12 cellular contexts compared by ENCODE assay signal in the genomic region with DNA sequence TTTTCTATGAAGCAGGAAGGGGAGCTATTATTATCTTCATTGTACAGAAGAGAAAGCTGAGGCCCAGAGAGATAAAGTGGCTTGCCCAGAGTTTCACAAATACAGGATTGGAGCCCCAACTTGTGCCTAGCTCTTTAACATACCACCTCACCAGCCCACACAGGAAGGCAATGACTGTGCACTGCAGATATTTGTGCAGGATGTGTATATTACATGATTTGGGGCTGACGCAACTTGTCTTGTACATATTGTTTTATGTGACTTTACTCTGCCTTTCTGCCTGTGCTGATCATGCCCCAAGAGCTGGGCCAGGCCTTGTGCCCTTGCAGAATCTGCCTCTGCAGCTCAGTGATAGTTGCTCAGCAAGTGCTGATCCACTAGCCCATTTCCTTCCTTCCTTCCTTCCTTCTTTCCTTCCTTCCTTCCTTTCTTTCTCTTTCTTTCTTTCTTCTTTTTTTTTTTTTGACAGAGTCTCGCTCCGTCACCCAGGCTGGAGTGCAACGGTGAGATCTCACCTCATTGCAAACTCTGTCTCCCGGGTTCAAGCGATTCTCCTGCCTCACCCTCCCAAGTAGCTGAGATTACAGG.
DNase-seq lines count a peak whose midpoint lies in the region; ATAC-seq and TF ChIP-seq lines count a peak whose summit lies in the region.
"Had no signal": no experiment of that assay in that cellular context is flagged by ENCODE, and none has a peak within 500 bp of the region (broad histone marks: within the 10 kb centered on the region; RNA-seq: fewer than 3 reads in every experiment).

No MANE protein-coding gene starts in this region.

- TF ChIP-seq CTCF in AG04450 (IDR thresholded peaks at IDR 0.05; ENCODE audit: low read depth, low read length) (no peak), tibial artery (IDR thresholded peaks at IDR 0.05) (no peak), stomach (IDR thresholded peaks at IDR 0.05) (no peak)
- no peak for TF ChIP-seq CTCF in activated CD8-positive, alpha-beta T cell treated with anti-CD3 and anti-CD28 coated beads for 36 hours (IDR thresholded peaks at IDR 0.05)

- H3K27ac Mint-ChIP-seq in activated CD8-positive, alpha-beta T cell treated with anti-CD3 and anti-CD28 coated beads for 36 hours = peak overlapping the region; percentile 46

- H3K36me3 ChIP-seq in tibial artery (no peaks in the 10 kb centered on the region), stomach (no peaks in the 10 kb centered on the region)
- H3K36me3 ChIP-seq: thoracic aorta had no signal

- no peak overlapping the region for H3K4me3 Mint-ChIP-seq in activated CD8-positive, alpha-beta T cell treated with anti-CD3 and anti-CD28 coated beads for 36 hours

- H3K36me3 Mint-ChIP-seq in activated CD8-positive, alpha-beta T cell treated with anti-CD3 and anti-CD28 coated beads for 36 hours (ENCODE audit: low read depth) = no peaks in the 10 kb centered on the region

- intact Hi-C loops in activated CD8-positive, alpha-beta T cell treated with anti-CD3 and anti-CD28 coated beads for 36 hours (cut with micrococcal nuclease) = no loop called here
- intact Hi-C loops in tibial artery (cut with DNase I; ENCODE audit: low total_unique reads) = no loop called here
- intact Hi-C loops in stomach (cut with DNase I; ENCODE audit: low total_unique reads) = no loop called here

- H3K4me3 ChIP-seq in AG04450 (ENCODE audit: low read depth, low read length) (no peak overlapping the region), tibial artery (no peak overlapping the region), stomach (no peak overlapping the region)
- H3K4me3 ChIP-seq: thoracic aorta had no signal

- no peak for TF ChIP-seq EP300 in stomach (IDR thresholded peaks at IDR 0.05)

- no peaks in the 10 kb centered on the region for H3K9me3 ChIP-seq in AG04450 (ENCODE audit: control insufficient read depth, insufficient read depth, low read length)
- no peaks in the 10 kb centered on the region for H3K9me3 ChIP-seq in tibial artery
- H3K9me3 ChIP-seq in stomach = no peaks in the 10 kb centered on the region
- H3K9me3 ChIP-seq: SK-N-SH, thoracic aorta had no signal

- no peaks in the 10 kb centered on the region for H3K9me3 Mint-ChIP-seq in activated CD8-positive, alpha-beta T cell treated with anti-CD3 and anti-CD28 coated beads for 36 hours

- DNase-seq in AG04450 (ENCODE audit: low read depth, low spot score) (peak; percentile 56), HCEC 1CT (peak; percentile 81), fibroblast of the conjunctiva (ENCODE audit: low read depth) (peak; percentile 32), tibial artery (no peak), stomach (no peak), NCI-H510A treated with DMSO at 0.1 percent for 48 hours (lab: John Stamatoyannopoulos, UW) (no peak)
- DNase-seq in activated CD8-positive, alpha-beta T cell treated with anti-CD3 and anti-CD28 coated beads for 36 hours = peak; percentile 72
- DNase-seq: NCI-H2081, SK-N-SH had no signal

- POLR2A ChIA-PET in AG04450 (lab: Yijun Ruan, JAX) = interaction anchor here (0.7 kb wide), 2 partner anchors 127 to 328 kb away, joined by 3 to 5 read pairs; no protein-coding TSS in a partner anchor
- POLR2A ChIA-PET in activated CD8-positive, alpha-beta T cell treated with anti-CD3 and anti-CD28 coated beads for 36 hours (lab: Charles Lee) = interaction anchor here (0.6 to 0.8 kb wide), 2 partner anchors 108 to 252 kb away, joined by 3 to 4 read pairs; no protein-coding TSS in a partner anchor

- TF ChIP-seq POLR2A in stomach (IDR thresholded peaks at IDR 0.05) = no peak

- H3K27ac ChIP-seq in AG04450 (ENCODE audit: low read depth, low read length) (peak overlapping the region; percentile 80), tibial artery (no peak overlapping the region), stomach (no peak overlapping the region)
- H3K27ac ChIP-seq: HL-60, thoracic aorta had no signal

- H3K4me1 ChIP-seq in tibial artery = no peaks in the 10 kb centered on the region
- H3K4me1 ChIP-seq in stomach = no peaks in the 10 kb centered on the region

- ATAC-seq in activated CD8-positive, alpha-beta T cell treated with anti-CD3 and anti-CD28 coated beads for 36 hours = peak; percentile 81
- ATAC-seq in GM19397 (IDR thresholded peaks at IDR 0.05; ENCODE audit: unreplicated experiment) = no peak

- peaks cover 20% of the 10 kb centered on the region for H3K27me3 Mint-ChIP-seq in activated CD8-positive, alpha-beta T cell treated with anti-CD3 and anti-CD28 coated beads for 36 hours

- no peaks in the 10 kb centered on the region for H3K27me3 ChIP-seq in AG04450 (ENCODE audit: control insufficient read depth, insufficient read depth, low read length)
- peaks cover 0 to 12% of the 10 kb centered on the region in 2 donors for H3K27me3 ChIP-seq in tibial artery
- H3K27me3 ChIP-seq in stomach = peaks cover 0 to 37% (median 0%) of the 10 kb centered on the region in 3 donors

- 83 to 95% (median 90%) methylated on average over 6 of the region's 6 CpGs for WGBS in stomach, 5 donors

- peaks cover 11% of the 10 kb centered on the region for H3K4me1 Mint-ChIP-seq in activated CD8-positive, alpha-beta T cell treated with anti-CD3 and anti-CD28 coated beads for 36 hours (ENCODE audit: low read depth)

- CTCF ChIA-PET in AG04450 (lab: Charles Lee) = interaction anchor here (1.4 to 2.0 kb wide), 2 partner anchors 13 to 126 kb away, joined by 4 to 5 read pairs; no protein-coding TSS in a partner anchor
- CTCF ChIA-PET in activated CD8-positive, alpha-beta T cell treated with anti-CD3 and anti-CD28 coated beads for 36 hours (lab: Charles Lee) = no interaction called here

Comparison
In these comparisons a context has a peak if more than half of its experiments do, and no peak if none do; other contexts are left out.
1. DNase-seq: peak in AG04450 (single experiment), HCEC 1CT (single experiment), activated CD8-positive, alpha-beta T cell treated with anti-CD3 and anti-CD28 coated beads for 36 hours (single experiment) and fibroblast of the conjunctiva (single experiment); none in tibial artery (0 of 2), stomach (single experiment) and NCI-H510A treated with DMSO at 0.1 percent for 48 hours (single experiment).